ENCODE assay signal across 8 cellular contexts in the genomic region with DNA sequence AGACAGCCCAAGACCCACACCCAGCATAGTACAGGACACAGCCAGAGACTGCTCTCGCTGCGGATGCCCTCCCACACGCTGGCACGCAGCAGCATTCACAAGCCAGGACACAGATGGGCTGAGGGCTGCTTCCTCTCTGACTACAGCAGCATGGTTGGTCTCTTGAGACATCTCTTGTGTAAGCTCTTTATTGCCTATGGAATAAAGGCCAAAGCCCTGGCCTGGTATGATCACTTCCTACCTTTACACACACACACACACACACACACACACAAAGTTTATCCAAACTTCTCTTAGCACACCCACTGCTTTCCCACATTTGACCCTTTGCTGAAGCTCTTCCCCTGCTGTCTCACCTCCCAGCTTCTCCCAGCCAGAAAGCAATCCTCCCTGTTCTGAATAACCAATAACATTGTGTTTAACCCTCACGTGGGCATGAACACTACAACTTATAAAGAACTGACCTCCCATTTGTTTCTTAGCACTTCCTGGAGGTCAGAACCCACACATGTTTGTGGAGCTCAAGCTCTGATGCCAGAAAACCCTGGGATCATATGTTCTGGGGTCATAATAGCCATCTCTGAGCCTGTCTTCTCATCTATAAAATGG. TPM values are rescaled to one million over a fixed set of nuclear protein-coding genes. Genes with fewer than 3 reads are reported as not detected.
DNase-seq lines count a peak whose midpoint lies in the region; ATAC-seq and TF ChIP-seq lines count a peak whose summit lies in the region.

No MANE protein-coding gene starts in this region.

- WGBS in gastroesophageal sphincter (ENCODE audit: low coverage in 1 of 2), 2 donors: 18 to 24% methylated on average over 3 of the region's 5 CpGs

- intact Hi-C loops in Calu3 (cut with micrococcal nuclease; ENCODE audit: unreplicated experiment): no loop called here

- no peak for TF ChIP-seq CTCF in Calu3 (IDR thresholded peaks at IDR 0.05; ENCODE audit: unreplicated experiment)
- no peak for TF ChIP-seq CTCF in gastroesophageal sphincter (IDR thresholded peaks at IDR 0.05)

- H3K27ac Mint-ChIP-seq in Calu3 (ENCODE audit: unreplicated experiment) (peak overlapping the region; percentile 5), IgD-negative memory B cell (peak overlapping the region in 1 of 3 donors; percentile 63)
- H3K27ac Mint-ChIP-seq in activated CD8-positive, alpha-beta T cell treated with anti-CD3 and anti-CD28 coated beads, Interleukin-2, amount 10 ng/mL, durations not matched to agents 7 days and 5 days: no peak overlapping the region

- H3K36me3 Mint-ChIP-seq in Calu3 (ENCODE audit: insufficient read depth, unreplicated experiment) (peaks cover 10% of the 10 kb centered on the region), IgD-negative memory B cell (no peaks in the 10 kb centered on the region)
- no peaks in the 10 kb centered on the region for H3K36me3 Mint-ChIP-seq in activated CD8-positive, alpha-beta T cell treated with anti-CD3 and anti-CD28 coated beads, Interleukin-2, amount 10 ng/mL, durations not matched to agents 7 days and 5 days (ENCODE audit: low read depth)

- no peak for TF ChIP-seq EP300 in gastroesophageal sphincter (IDR thresholded peaks at IDR 0.05)

- H3K4me1 ChIP-seq in gastroesophageal sphincter: peaks cover 0 to 57% (median 9%) of the 10 kb centered on the region in 3 donors

- H3K27ac ChIP-seq in gastroesophageal sphincter: peak overlapping the region; percentile 88 to 97 (median 95)

- POLR2A ChIA-PET in activated CD8-positive, alpha-beta T cell treated with anti-CD3 and anti-CD28 coated beads, Interleukin-2, amount 10 ng/mL, durations not matched to agents 7 days and 5 days (lab: Charles Lee): interaction anchor here (0.6 to 0.7 kb wide), 2 partner anchors 20 to 66 kb away, joined by 3 to 4 read pairs; no protein-coding TSS in a partner anchor

- H3K4me1 Mint-ChIP-seq in Calu3 (ENCODE audit: low read depth, unreplicated experiment) (no peaks in the 10 kb centered on the region), IgD-negative memory B cell (peaks cover 13 to 24% (median 18%) of the 10 kb centered on the region in 3 donors)
- peaks cover 31% of the 10 kb centered on the region for H3K4me1 Mint-ChIP-seq in activated CD8-positive, alpha-beta T cell treated with anti-CD3 and anti-CD28 coated beads, Interleukin-2, amount 10 ng/mL, durations not matched to agents 7 days and 5 days (ENCODE audit: low read depth)

- no peak overlapping the region for H3K4me3 Mint-ChIP-seq in Calu3 (ENCODE audit: low read depth, unreplicated experiment)
- H3K4me3 Mint-ChIP-seq in IgD-negative memory B cell: peak overlapping the region; percentile 86 to 99 (median 92)
- H3K4me3 Mint-ChIP-seq in activated CD8-positive, alpha-beta T cell treated with anti-CD3 and anti-CD28 coated beads, Interleukin-2, amount 10 ng/mL, durations not matched to agents 7 days and 5 days: no peak overlapping the region

- no peaks in the 10 kb centered on the region for H3K9me3 ChIP-seq in gastroesophageal sphincter

- peak overlapping the region in 1 of 2 donors; percentile 78 for H3K4me3 ChIP-seq in gastroesophageal sphincter

- no peaks in the 10 kb centered on the region for H3K27me3 ChIP-seq in gastroesophageal sphincter

- CTCF ChIA-PET in Calu3 (lab: Charles Lee): no interaction called here
- CTCF ChIA-PET in activated CD8-positive, alpha-beta T cell treated with anti-CD3 and anti-CD28 coated beads, Interleukin-2, amount 10 ng/mL, durations not matched to agents 7 days and 5 days (lab: Charles Lee): interaction anchor here (2.1 kb wide), 2 partner anchors 15 to 71 kb away, joined by 10 to 21 read pairs; no protein-coding TSS in a partner anchor

- ATAC-seq in activated CD8-positive, alpha-beta T cell treated with anti-CD3 and anti-CD28 coated beads, Interleukin-2, amount 10 ng/mL, durations not matched to agents 7 days and 5 days: no peak
- peak; percentile 73 for ATAC-seq in gastroesophageal sphincter
- ATAC-seq in GM21390 (IDR thresholded peaks at IDR 0.05; ENCODE audit: unreplicated experiment): no peak
- ATAC-seq in HG02840 (IDR thresholded peaks at IDR 0.05; ENCODE audit: low FRiP score, unreplicated experiment): no peak
- ATAC-seq in GM18909 (IDR thresholded peaks at IDR 0.05; ENCODE audit: poor library complexity, unreplicated experiment): no peak

- DNase-seq in Calu3 (no peak), pulmonary artery endothelial cell (ENCODE audit: low read depth, low spot score) (peak; percentile 78)
- peak; percentile 28 for DNase-seq in activated CD8-positive, alpha-beta T cell treated with anti-CD3 and anti-CD28 coated beads, Interleukin-2, amount 10 ng/mL, durations not matched to agents 7 days and 5 days

- H3K36me3 ChIP-seq in gastroesophageal sphincter: no peaks in the 10 kb centered on the region

- BruUV-seq in Calu3 (replicated peaks; lab: Mats Ljungman, UMichigan): no TSS peak

- H3K9me3 Mint-ChIP-seq in Calu3 (ENCODE audit: low read depth, unreplicated experiment) (no peaks in the 10 kb centered on the region), IgD-negative memory B cell (peaks cover 0 to 2% (median 0%) of the 10 kb centered on the region in 3 donors)
- H3K9me3 Mint-ChIP-seq in activated CD8-positive, alpha-beta T cell treated with anti-CD3 and anti-CD28 coated beads, Interleukin-2, amount 10 ng/mL, durations not matched to agents 7 days and 5 days (ENCODE audit: insufficient read depth): no peaks in the 10 kb centered on the region

- H3K27me3 Mint-ChIP-seq in Calu3 (ENCODE audit: unreplicated experiment) (no peaks in the 10 kb centered on the region), IgD-negative memory B cell (no peaks in the 10 kb centered on the region)
- peaks cover 7% of the 10 kb centered on the region for H3K27me3 Mint-ChIP-seq in activated CD8-positive, alpha-beta T cell treated with anti-CD3 and anti-CD28 coated beads, Interleukin-2, amount 10 ng/mL, durations not matched to agents 7 days and 5 days (ENCODE audit: low read depth)

- no peak for TF ChIP-seq POLR2A in gastroesophageal sphincter (IDR thresholded peaks at IDR 0.05)

RNA-seq across cellular contexts. Expression of a gene that starts 1.2 kb away (rescaled TPM):
- total RNA-seq in Calu3 (2022): 17.4 and 19.2 TPM in 2 replicates
- polyA plus RNA-seq in IgD-negative memory B cell: 13.2 TPM
- 10 to 100 TPM; 15.2 to 16.0 TPM for total RNA-seq in activated CD8-positive, alpha-beta T cell treated with anti-CD3 and anti-CD28 coated beads, Interleukin-2, amount 10 ng/mL, durations not matched to agents 7 days and 5 days
- total RNA-seq in gastroesophageal sphincter: 10 to 100 TPM; 22.3 to 38.4 (median 30.3) TPM
- total RNA-seq in pulmonary artery endothelial cell: 54.3 and 69.6 TPM in 2 replicates

RNA-seq across cellular contexts. Expression of a gene that starts 47.5 kb away (rescaled TPM):
- total RNA-seq in Calu3 (2022) (1.1 and 1.7 TPM in 2 replicates), gastroesophageal sphincter (under 1 TPM in 1 of 4 donors, not detected in 3; 0.46 TPM), pulmonary artery endothelial cell (0.26 and 0.42 TPM in 2 replicates)
- polyA plus RNA-seq in IgD-negative memory B cell: not detected
- total RNA-seq in activated CD8-positive, alpha-beta T cell treated with anti-CD3 and anti-CD28 coated beads, Interleukin-2, amount 10 ng/mL, durations not matched to agents 7 days and 5 days: not detected

Comparison
In these comparisons a context has a peak if more than half of its experiments do, and no peak if none do; other contexts are left out.
1. H3K4me3 Mint-ChIP-seq: peak in IgD-negative memory B cell (4 of 4); none in Calu3 (single experiment) and activated CD8-positive, alpha-beta T cell treated with anti-CD3 and anti-CD28 coated beads, Interleukin-2, amount 10 ng/mL, durations not matched to agents 7 days and 5 days (single experiment).